Comparison of ENCODE assay signal across 11 cellular contexts in genomic region chr7:151019130-151019447, GRCh38. TPM values are rescaled to one million over a fixed set of nuclear protein-coding genes. Genes with fewer than 3 reads are reported as not detected.
A peak's percentile ranks its signal among the peaks of the same experiment; 100 is the strongest.
DNase-seq lines count a peak whose midpoint lies in the region; ATAC-seq and TF ChIP-seq lines count a peak whose summit lies in the region.
"Had no signal": no experiment of that assay in that cellular context is flagged by ENCODE, and none has a peak within 500 bp of the region (broad histone marks: within the 10 kb centered on the region; RNA-seq: fewer than 3 reads in every experiment).

No MANE protein-coding gene starts in this region.

- POLR2A ChIA-PET in BJ (lab: Charles Lee) = no interaction called here

- TF ChIP-seq EP300 in Ishikawa (IDR thresholded peaks at IDR 0.05; ENCODE audit: borderline replicate concordance) = no peak

- H3K36me3 ChIP-seq in BJ (ENCODE audit: control insufficient read depth, insufficient read depth, low read length) (no peaks in the 10 kb centered on the region), osteoblast (ENCODE audit: insufficient read depth, low read length) (no peaks in the 10 kb centered on the region)
- H3K36me3 ChIP-seq: tibial artery had no signal

- CTCF ChIA-PET in BJ (lab: Yijun Ruan, JAX) = interaction anchor here (0.9 to 6.7 kb wide), 25 partner anchors 9 to 100 kb away, joined by 3 to 58 read pairs (median 5); partner anchors contain the start of genes ABCB8, AGAP3 and TMUB1

- H4K20me1 ChIP-seq in osteoblast (ENCODE audit: insufficient read depth, low read length) = no peaks in the 10 kb centered on the region

- peaks cover 1% of the 10 kb centered on the region for H3K4me1 ChIP-seq in osteoblast (ENCODE audit: insufficient read depth, low read length)

- ATAC-seq in GM21515 (IDR thresholded peaks at IDR 0.05; ENCODE audit: unreplicated experiment) = no peak

- H3K79me2 ChIP-seq in osteoblast (ENCODE audit: insufficient read depth, low read length) = no peaks in the 10 kb centered on the region

- H3K9me3 ChIP-seq in osteoblast (ENCODE audit: low read depth, low read length) = no peaks in the 10 kb centered on the region
- H3K9me3 ChIP-seq: tibial artery had no signal

- no peak overlapping the region for H3K27ac ChIP-seq in osteoblast (ENCODE audit: low read depth, low read length)
- H3K27ac ChIP-seq: tibial artery had no signal

- TF ChIP-seq RAD21 in Ishikawa (IDR thresholded peaks at IDR 0.05; ENCODE audit: low read depth) = no peak

- H2AFZ ChIP-seq in osteoblast (ENCODE audit: low read length) = no peak overlapping the region

- H3K4me2 ChIP-seq in osteoblast (ENCODE audit: insufficient read depth, low read length) = no peak overlapping the region

- H3K27me3 ChIP-seq in BJ (ENCODE audit: control insufficient read depth, insufficient read depth, low read length) (peaks cover 29% of the 10 kb centered on the region), osteoblast (ENCODE audit: insufficient read depth, low read length) (peaks cover 49% of the 10 kb centered on the region)

- H3K4me3 ChIP-seq in BJ (ENCODE audit: low read depth, low read length) (0 out of 2 replicates have a peak overlapping the region, but pooled peaks have one; percentile 4), epithelial cell of proximal tubule (ENCODE audit: low read depth, low read length) (peak overlapping the region; percentile 26), osteoblast (ENCODE audit: insufficient read depth, low read length) (peak overlapping the region; percentile 28)

- DNase-seq in BJ (ENCODE audit: low read depth) = no peak
- DNase-seq in epithelial cell of proximal tubule (ENCODE audit: low read depth) = no peak
- peak; percentile 84 for DNase-seq in osteoblast (ENCODE audit: insufficient read length, low spot score, missing footprints)
- no peak for DNase-seq in NCI-H774 (lab: John Stamatoyannopoulos, UW)
- DNase-seq in AG08396 (ENCODE audit: low spot score) = no peak
- no peak for DNase-seq in NCI-H1930 (lab: John Stamatoyannopoulos, UW)
- DNase-seq: left cardiac atrium, tibial artery had no signal

- 0 out of 2 replicates have a peak, but pooled peaks have one; percentile 2 for TF ChIP-seq CTCF in BJ (IDR thresholded peaks at IDR 0.05; ENCODE audit: insufficient read depth, low read depth, low read length)
- no peak for TF ChIP-seq CTCF in epithelial cell of proximal tubule (conservative IDR thresholded peaks at IDR 0.05; ENCODE audit: low read depth, low read length)
- TF ChIP-seq CTCF in osteoblast (IDR thresholded peaks at IDR 0.05; ENCODE audit: extremely low read depth, low read depth, low read length) = no peak

TF ChIP-seq in Ishikawa, 13 proteins besides CTCF, POLR2A, EP300 and RAD21:
- TF ChIP-seq NFIC (IDR thresholded peaks at IDR 0.05) = no peak
- no peak for TF ChIP-seq USF1 (IDR thresholded peaks at IDR 0.05)
- TF ChIP-seq FOXM1 (IDR thresholded peaks at IDR 0.05; ENCODE audit: borderline replicate concordance, low read depth) = no peak
- TF ChIP-seq CEBPB (IDR thresholded peaks at IDR 0.05) = no peak
- no peak for TF ChIP-seq MAX (IDR thresholded peaks at IDR 0.05)
- TF ChIP-seq TCF12 (IDR thresholded peaks at IDR 0.05; ENCODE audit: low read depth) = no peak
- no peak for TF ChIP-seq TEAD4 (IDR thresholded peaks at IDR 0.05)
- no peak for TF ChIP-seq CREB1 (IDR thresholded peaks at IDR 0.05; ENCODE audit: low read depth)
- TF ChIP-seq YY1 (IDR thresholded peaks at IDR 0.05; ENCODE audit: low read depth) = 0 out of 2 replicates have a peak, but pooled peaks have one; percentile 8
- TF ChIP-seq TAF1 (IDR thresholded peaks at IDR 0.05; ENCODE audit: low read depth) = no peak
- no peak for TF ChIP-seq EGR1 (IDR thresholded peaks at IDR 0.05)
- peak; percentile 4; the same call in 1 of the 2 replicates for TF ChIP-seq ZBTB7A (IDR thresholded peaks at IDR 0.05; ENCODE audit: low read depth)
- peak; percentile 47 for TF ChIP-seq REST (IDR thresholded peaks at IDR 0.05; ENCODE audit: low read depth)

RNA-seq across cellular contexts. Expression of gene ATG9B, which starts 5.2 kb away (rescaled TPM):
- polyA plus RNA-seq in BJ (2011; rRNA removed) = 0.07 and 0.15 TPM in 2 replicates
- 0.05 and 0.09 TPM in 2 replicates for polyA minus RNA-seq in BJ (2011; rRNA and poly(A)+ RNA removed)
- total RNA-seq in epithelial cell of proximal tubule (0.07 and 1.1 TPM in 2 replicates), osteoblast (not detected in 2 replicates)

RNA-seq across cellular contexts. Expression of gene ABCB8, which starts 9.2 kb away (rescaled TPM):
- 13.0 and 23.6 TPM in 2 replicates for polyA plus RNA-seq in BJ (2011; rRNA removed)
- 23.2 and 30.4 TPM in 2 replicates for polyA minus RNA-seq in BJ (2011; rRNA and poly(A)+ RNA removed)
- 31.8 and 36.7 TPM in 2 replicates for total RNA-seq in epithelial cell of proximal tubule
- total RNA-seq in osteoblast = 32.6 and 35.1 TPM in 2 replicates

RNA-seq across cellular contexts. Expression of gene NOS3, which starts 28.3 kb away (rescaled TPM):
- polyA plus RNA-seq in BJ (2011; rRNA removed) = 0.60 and 1.3 TPM in 2 replicates
- 0.36 and 1.5 TPM in 2 replicates for polyA minus RNA-seq in BJ (2011; rRNA and poly(A)+ RNA removed)
- total RNA-seq in epithelial cell of proximal tubule (1.2 and 1.9 TPM in 2 replicates), osteoblast (not detected in 2 replicates)

RNA-seq across cellular contexts. Expression of gene ASIC3, which starts 29.2 kb away (rescaled TPM):
- polyA plus RNA-seq in BJ (2011; rRNA removed) = 0.26 and 0.45 TPM in 2 replicates
- 0.24 TPM in 1 of 2 replicates, not detected in the other for polyA minus RNA-seq in BJ (2011; rRNA and poly(A)+ RNA removed)
- total RNA-seq in epithelial cell of proximal tubule (2.5 TPM in 1 of 2 replicates, not detected in the other), osteoblast (under 0.01 and 0.29 TPM in 2 replicates)
- polyA plus RNA-seq: IgD-negative memory B cell had no signal

RNA-seq across cellular contexts. Expression of gene CDK5, which starts 38.6 kb away (rescaled TPM):
- 30.0 and 33.2 TPM in 2 replicates for polyA plus RNA-seq in BJ (2011; rRNA removed)
- polyA minus RNA-seq in BJ (2011; rRNA and poly(A)+ RNA removed) = 15.3 and 33.8 TPM in 2 replicates
- 19.3 and 21.1 TPM in 2 replicates for total RNA-seq in epithelial cell of proximal tubule
- total RNA-seq in osteoblast = 15.9 and 17.0 TPM in 2 replicates
